21 cellular contexts compared by ENCODE assay signal in the genomic region with DNA sequence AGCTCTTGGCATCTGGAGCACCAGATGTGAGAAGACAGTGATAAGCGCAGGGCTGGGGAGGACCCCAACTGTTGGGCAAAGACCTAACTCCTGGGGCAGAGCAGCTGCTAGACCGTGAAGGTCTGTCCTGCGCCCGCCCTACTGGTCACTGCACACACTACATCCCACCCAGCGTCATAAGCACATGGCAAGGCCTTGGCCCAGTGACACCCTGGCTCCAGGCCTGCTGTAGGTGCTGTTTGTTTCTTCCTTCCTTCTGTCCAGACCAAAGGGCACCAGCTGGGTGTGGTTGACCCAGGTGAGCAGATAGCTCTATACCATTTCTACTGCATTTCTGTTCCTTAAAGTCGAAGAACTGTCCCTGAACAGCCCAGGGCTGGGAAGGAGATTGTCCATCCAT. TPM values are rescaled to one million over a fixed set of nuclear protein-coding genes. Genes with fewer than 3 reads are reported as not detected.
A peak's percentile ranks its signal among the peaks of the same experiment; 100 is the strongest.
DNase-seq lines count a peak whose midpoint lies in the region; ATAC-seq and TF ChIP-seq lines count a peak whose summit lies in the region.
"Had no signal": no experiment of that assay in that cellular context is flagged by ENCODE, and none has a peak within 500 bp of the region (broad histone marks: within the 10 kb centered on the region; RNA-seq: fewer than 3 reads in every experiment).

No MANE protein-coding gene starts in this region.

- TF ChIP-seq CTCF in GM23338 (conservative IDR thresholded peaks at IDR 0.05; ENCODE audit: low read depth in 2 of 2) (peak; percentile 21 to 25; a peak in 2 of 4 replicates), PC-3 (conservative IDR thresholded peaks at IDR 0.05; ENCODE audit: low read depth, low read length) (no peak), spleen (IDR thresholded peaks at IDR 0.05 in 8 of 11, conservative IDR thresholded peaks at IDR 0.05 in 3 of 11) (no peak)

- H3K4me3 Mint-ChIP-seq in GM23338 = no peak overlapping the region
- H3K4me3 Mint-ChIP-seq in stimulated activated effector memory CD8-positive, alpha-beta T cell treated with anti-CD3 and anti-CD28 coated beads, Interleukin-12 subunit alpha, Interleukin-12 subunit beta, amount 100 ng/mL, for 72 hours = no peak overlapping the region
- H3K4me3 Mint-ChIP-seq: activated CD4-positive, alpha-beta T cell treated with anti-CD3 and anti-CD28 coated beads for 36 hours; central memory CD8-positive, alpha-beta T cell; effector memory CD8-positive, alpha-beta T cell had no signal

- intact Hi-C loops in PC-3 (cut with micrococcal nuclease) = no loop called here
- intact Hi-C loops in spleen (cut with DNase I; ENCODE audit: low total_unique reads) = no loop called here

- H4K20me1 ChIP-seq in GM23338 (replicated peaks; ENCODE audit: insufficient read depth) = no peaks in the 10 kb centered on the region
- no peaks in the 10 kb centered on the region for H4K20me1 ChIP-seq in PC-3 (ENCODE audit: low read length)
- H4K20me1 ChIP-seq: BLaER1 treated with 17β-estradiol and CSF1 and Interleukin-3, amounts not matched to agents 10 nM and 100 nM had no signal

- H3K27me3 Mint-ChIP-seq in GM23338 (ENCODE audit: insufficient read depth, low read depth, poor library complexity) = peaks cover 3% of the 10 kb centered on the region

- no TSS peak for BruUV-seq in PC-3 (replicated peaks; lab: Mats Ljungman, UMichigan)

- H3K9ac ChIP-seq in PC-3 (ENCODE audit: low read length) = no peak overlapping the region
- H3K9ac ChIP-seq: BLaER1 treated with 17β-estradiol and CSF1 and Interleukin-3, amounts not matched to agents 10 nM and 100 nM had no signal

- H3K9me3 Mint-ChIP-seq in GM23338 = peaks cover 7% of the 10 kb centered on the region; the same call in 2 of the 3 replicates
- H3K9me3 Mint-ChIP-seq in stimulated activated effector memory CD8-positive, alpha-beta T cell treated with anti-CD3 and anti-CD28 coated beads, Interleukin-12 subunit alpha, Interleukin-12 subunit beta, amount 100 ng/mL, for 72 hours = no peaks in the 10 kb centered on the region
- H3K9me3 Mint-ChIP-seq: effector memory CD8-positive, alpha-beta T cell had no signal

- H2AFZ ChIP-seq in GM23338 (no peak overlapping the region), PC-3 (ENCODE audit: low read length) (no peak overlapping the region)

- POLR2A ChIA-PET in PC-3 (lab: Charles Lee; ENCODE audit: unreplicated experiment) = no interaction called here

- H3K4me3 ChIP-seq in GM23338 = no peak overlapping the region
- no peak overlapping the region for H3K4me3 ChIP-seq in PC-3 (ENCODE audit: low read length)
- H3K4me3 ChIP-seq in spleen = no peak overlapping the region
- H3K4me3 ChIP-seq: BLaER1 treated with 17β-estradiol and CSF1 and Interleukin-3, amounts not matched to agents 10 nM and 100 nM; pancreas; SJSA1; thoracic aorta had no signal

- ATAC-seq in GM23338 (peak; percentile 72), PC-3 (no peak; the same call in 1 of the 2 replicates)
- ATAC-seq in stimulated activated effector memory CD8-positive, alpha-beta T cell treated with anti-CD3 and anti-CD28 coated beads, Interleukin-12 subunit alpha, Interleukin-12 subunit beta, amount 100 ng/mL, for 72 hours = peak; percentile 33
- ATAC-seq: activated CD4-positive, alpha-beta T cell treated with anti-CD3 and anti-CD28 coated beads for 36 hours; effector memory CD8-positive, alpha-beta T cell; left lobe of liver had no signal

- H3K79me2 ChIP-seq in GM23338 (replicated peaks; ENCODE audit: insufficient read depth) (no peaks in the 10 kb centered on the region), PC-3 (ENCODE audit: low read length) (no peaks in the 10 kb centered on the region)

- H3K36me3 ChIP-seq in GM23338 (ENCODE audit: insufficient read depth) (no peaks in the 10 kb centered on the region), PC-3 (ENCODE audit: low read depth, low read length) (no peaks in the 10 kb centered on the region), spleen (no peaks in the 10 kb centered on the region)
- H3K36me3 ChIP-seq: BLaER1 treated with 17β-estradiol and CSF1 and Interleukin-3, amounts not matched to agents 10 nM and 100 nM; pancreas; SJSA1; thoracic aorta had no signal

- no peak overlapping the region for H3K27ac Mint-ChIP-seq in GM23338
- no peak overlapping the region for H3K27ac Mint-ChIP-seq in stimulated activated effector memory CD8-positive, alpha-beta T cell treated with anti-CD3 and anti-CD28 coated beads, Interleukin-12 subunit alpha, Interleukin-12 subunit beta, amount 100 ng/mL, for 72 hours
- H3K27ac Mint-ChIP-seq: activated CD4-positive, alpha-beta T cell treated with anti-CD3 and anti-CD28 coated beads for 36 hours; effector memory CD8-positive, alpha-beta T cell had no signal

- H3K27ac ChIP-seq in GM23338 (ENCODE audit: low read depth) (no peak overlapping the region), PC-3 (ENCODE audit: low read length) (peak overlapping the region; percentile 54), epithelial cell of prostate (peak overlapping the region; percentile 63), spleen (no peak overlapping the region)
- H3K27ac ChIP-seq: BLaER1 treated with 17β-estradiol and CSF1 and Interleukin-3, amounts not matched to agents 10 nM and 100 nM; pancreas; SJSA1; thoracic aorta had no signal

- H3F3A ChIP-seq in GM23338 (replicated peaks; ENCODE audit: low read depth) (no peaks in the 10 kb centered on the region), PC-3 (ENCODE audit: low read length, unreplicated experiment) (no peaks in the 10 kb centered on the region)

- DNase-seq in GM23338 (ENCODE audit: low spot score) = peak; percentile 30
- no peak for DNase-seq in PC-3
- no peak for DNase-seq in epithelial cell of prostate (ENCODE audit: low read depth, low spot score)
- no peak for DNase-seq in stimulated activated effector memory CD8-positive, alpha-beta T cell treated with anti-CD3 and anti-CD28 coated beads, Interleukin-12 subunit alpha, Interleukin-12 subunit beta, amount 100 ng/mL, for 72 hours (ENCODE audit: low spot score in 2 of 2)
- no peak for DNase-seq in NCI-H146 treated with DMSO at 0.1 percent for 48 hours (lab: John Stamatoyannopoulos, UW; ENCODE audit: unreplicated experiment)
- no peak for DNase-seq in spleen
- DNase-seq in NCI-H146 (lab: John Stamatoyannopoulos, UW) = no peak
- DNase-seq: activated CD4-positive, alpha-beta T cell treated with anti-CD3 and anti-CD28 coated beads for 36 hours; activated effector memory CD4-positive, alpha-beta T cell treated with Interleukin-2 at 50 U/mL for 16 hours; amniotic stem cell; effector memory CD8-positive, alpha-beta T cell; foreskin fibroblast; NCI-H2029; NCI-H510A; pancreas; T-helper 9 cell had no signal

- H3K36me3 Mint-ChIP-seq in GM23338 (ENCODE audit: low read depth) = no peaks in the 10 kb centered on the region; the same call in 2 of the 3 replicates
- no peaks in the 10 kb centered on the region for H3K36me3 Mint-ChIP-seq in stimulated activated effector memory CD8-positive, alpha-beta T cell treated with anti-CD3 and anti-CD28 coated beads, Interleukin-12 subunit alpha, Interleukin-12 subunit beta, amount 100 ng/mL, for 72 hours

- H3K27me3 ChIP-seq in GM23338 (ENCODE audit: insufficient read depth) (no peaks in the 10 kb centered on the region), PC-3 (ENCODE audit: low read length) (no peaks in the 10 kb centered on the region), spleen (replicated peaks in 1 of 7) (peaks cover 0 to 30% (median 0%) of the 10 kb centered on the region in 7 donors)
- H3K27me3 ChIP-seq: BLaER1 treated with 17β-estradiol and CSF1 and Interleukin-3, amounts not matched to agents 10 nM and 100 nM; pancreas; SJSA1 had no signal

- H3K4me2 ChIP-seq in GM23338 (no peak overlapping the region), PC-3 (ENCODE audit: low read length) (no peak overlapping the region)
- H3K4me2 ChIP-seq: BLaER1 treated with 17β-estradiol and CSF1 and Interleukin-3, amounts not matched to agents 10 nM and 100 nM had no signal

- H3K9me2 ChIP-seq in GM23338 (ENCODE audit: insufficient read depth) (peaks cover 13% of the 10 kb centered on the region; the same call in 1 of the 2 replicates), PC-3 (replicated peaks; ENCODE audit: low read length) (no peaks in the 10 kb centered on the region)

- H3K4me1 ChIP-seq in GM23338 (ENCODE audit: insufficient read depth) = no peaks in the 10 kb centered on the region
- peaks cover 8% of the 10 kb centered on the region; the same call in 1 of the 2 replicates for H3K4me1 ChIP-seq in PC-3 (ENCODE audit: insufficient read depth, low read length)
- H3K4me1 ChIP-seq in spleen = no peaks in the 10 kb centered on the region
- H3K4me1 ChIP-seq: pancreas, SJSA1 had no signal

- TF ChIP-seq POLR2A in spleen (IDR thresholded peaks at IDR 0.05) = no peak

- H3K4me1 Mint-ChIP-seq in GM23338 = no peaks in the 10 kb centered on the region
- H3K4me1 Mint-ChIP-seq in stimulated activated effector memory CD8-positive, alpha-beta T cell treated with anti-CD3 and anti-CD28 coated beads, Interleukin-12 subunit alpha, Interleukin-12 subunit beta, amount 100 ng/mL, for 72 hours = no peaks in the 10 kb centered on the region
- H3K4me1 Mint-ChIP-seq: activated CD4-positive, alpha-beta T cell treated with anti-CD3 and anti-CD28 coated beads for 36 hours; central memory CD8-positive, alpha-beta T cell had no signal

- 70 to 88% (median 84%) methylated on average over 6 of the region's 6 CpGs for WGBS in spleen, 5 donors

- CTCF ChIA-PET in PC-3 (lab: Charles Lee) = interaction anchor here (0.7 kb wide), 1 partner anchor 253 kb away, joined by 11 read pairs; no protein-coding TSS in a partner anchor

- H3K9me3 ChIP-seq in PC-3 (ENCODE audit: low read length) = no peaks in the 10 kb centered on the region
- no peaks in the 10 kb centered on the region for H3K9me3 ChIP-seq in spleen
- H3K9me3 ChIP-seq: BLaER1 treated with 17β-estradiol and CSF1 and Interleukin-3, amounts not matched to agents 10 nM and 100 nM; pancreas; SJSA1; thoracic aorta had no signal

TF ChIP-seq in GM23338, 12 proteins besides CTCF, POLR2A, EP300 and RAD21:
- TF ChIP-seq ZNF331 (CRISPR knock-in tag; IDR thresholded peaks at IDR 0.05; ENCODE audit: low read depth) (no peak), EZH2 (IDR thresholded peaks at IDR 0.05; ENCODE audit: low read depth, unreplicated experiment) (no peak), EZH2phosphoT487 (IDR thresholded peaks at IDR 0.05; ENCODE audit: unreplicated experiment) (no peak), NANOG (IDR thresholded peaks at IDR 0.05; ENCODE audit: borderline replicate concordance) (no peak)

RNA-seq across cellular contexts. Expression of a gene that starts 6.4 kb away (rescaled TPM):
- 0.69 and 0.70 TPM in 2 replicates for total RNA-seq in GM23338 (2014; rRNA removed; shearing (Covaris generic))
- polyA plus RNA-seq in GM23338 (2016; fragmentation: Nextera tagmentation; extraction: Ambion mirVana) = 0.15 and 0.82 TPM in 2 replicates
- total RNA-seq in PC-3 (2014; rRNA removed) = 3.6 and 4.8 TPM in 2 replicates
- 1 to 10 TPM in 5 of 7 donors, under 1 TPM in 2; 0.32 to 2.0 (median 1.2) TPM for total RNA-seq in spleen
- under 1 TPM; 0.13 to 0.45 (median 0.20) TPM for polyA plus RNA-seq in spleen
- total RNA-seq: SJSA1 had no signal

RNA-seq across cellular contexts. Expression of a gene that starts 58.0 kb away (rescaled TPM):
- total RNA-seq in GM23338 (2014; rRNA removed; shearing (Covaris generic)) = 3.8 and 4.0 TPM in 2 replicates
- polyA plus RNA-seq in GM23338 (2016; fragmentation: Nextera tagmentation; extraction: Ambion mirVana) = 2.3 and 4.2 TPM in 2 replicates
- total RNA-seq in PC-3 (2014; rRNA removed) = 4.1 and 4.7 TPM in 2 replicates
- 1 to 10 TPM; 2.1 to 6.8 (median 4.2) TPM for total RNA-seq in spleen
- polyA plus RNA-seq in spleen = 1 to 10 TPM; 2.2 to 3.0 (median 2.5) TPM

Comparison
In these comparisons a context has a peak if more than half of its experiments do, and no peak if none do; other contexts are left out.
1. H3K27ac ChIP-seq: peak in PC-3 (single experiment) and epithelial cell of prostate (single experiment); none in GM23338 (single experiment) and spleen (0 of 8).
2. CTCF ChIP-seq: peak in GM23338 (2 of 2); none in PC-3 (single experiment) and spleen (0 of 11).